Comparison of ENCODE assay signal across 11 cellular contexts in the genomic region with DNA sequence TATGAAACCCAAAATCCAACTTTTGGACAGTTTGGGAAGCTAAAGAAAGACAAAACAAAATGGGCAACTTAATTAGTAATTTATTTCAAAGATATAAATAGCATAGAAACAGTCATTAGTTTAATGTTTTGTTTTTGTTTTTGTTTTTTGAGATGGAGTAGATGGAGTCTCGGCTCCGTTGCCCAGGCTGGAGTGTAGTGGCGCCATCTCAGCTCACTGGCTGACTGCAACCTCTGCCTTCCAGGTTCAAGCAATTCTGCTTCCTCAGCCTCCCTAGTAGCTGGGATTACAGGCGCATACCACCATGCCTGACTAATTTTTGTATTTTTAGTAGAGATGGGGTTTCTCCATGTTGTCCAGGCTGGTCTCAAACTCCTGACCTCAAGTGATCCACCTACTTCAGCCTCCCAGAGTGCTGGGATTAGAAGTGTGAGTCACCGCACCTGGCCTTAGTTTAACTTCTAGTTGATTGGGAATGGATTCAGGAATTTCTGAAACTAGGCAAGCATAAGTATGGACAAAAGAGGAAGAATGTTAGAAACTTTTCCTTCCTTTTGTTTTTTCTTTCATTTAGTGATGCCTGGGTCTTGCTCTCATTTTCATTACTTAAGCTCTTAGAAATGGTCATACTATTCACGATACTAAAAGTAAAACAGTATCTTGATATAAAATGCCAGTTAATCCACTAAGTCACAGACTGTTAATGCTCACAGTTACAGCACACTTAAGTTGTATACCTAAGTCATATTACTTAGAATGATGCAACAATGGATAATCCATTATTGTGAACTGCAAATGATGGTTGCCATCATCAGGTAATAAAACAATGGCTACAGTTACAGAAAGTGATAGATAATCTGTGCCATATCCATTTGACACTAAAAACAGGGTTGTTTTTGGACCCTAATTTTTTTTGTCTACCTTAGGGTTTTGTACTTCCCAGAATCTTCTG. TPM values are rescaled to one million over a fixed set of nuclear protein-coding genes. Genes with fewer than 3 reads are reported as not detected.
DNase-seq lines count a peak whose midpoint lies in the region; ATAC-seq, FAIRE-seq and TF ChIP-seq lines count a peak whose summit lies in the region.
"Had no signal": no experiment of that assay in that cellular context is flagged by ENCODE, and none has a peak within 500 bp of the region (broad histone marks: within the 10 kb centered on the region; RNA-seq: fewer than 3 reads in every experiment).

No MANE protein-coding gene starts in this region.

- TF ChIP-seq CTCF in K562 (IDR thresholded peaks at IDR 0.05 in 2 of 3, conservative IDR thresholded peaks at IDR 0.05 in 1 of 3; ENCODE audit: insufficient read depth in 2 of 3, low read depth in 1 of 3, low read length in 3 of 3) (no peak), mesothelial cell of epicardium (IDR thresholded peaks at IDR 0.05; ENCODE audit: unreplicated experiment) (no peak)

- H3K9me3 ChIP-seq in CD4-positive, CD25-positive, alpha-beta regulatory T cell (ENCODE audit: control insufficient read depth in 2 of 2, low read length in 2 of 2) = no peaks in the 10 kb centered on the region
- no peaks in the 10 kb centered on the region for H3K9me3 ChIP-seq in HUES48 (ENCODE audit: control insufficient read depth, insufficient read depth, low read length)
- no peaks in the 10 kb centered on the region for H3K9me3 ChIP-seq in K562 (replicated peaks; ENCODE audit: control insufficient read depth, insufficient read depth, low read depth, low read length)
- H3K9me3 ChIP-seq: adrenal gland had no signal

- peaks cover 100% of the 10 kb centered on the region for H3K79me2 ChIP-seq in K562 (ENCODE audit: control insufficient read depth, insufficient read depth, low read length)

- no peak for TF ChIP-seq POLR2A in K562 (conservative IDR thresholded peaks at IDR 0.05)

- H3K4me1 ChIP-seq in CD4-positive, CD25-positive, alpha-beta regulatory T cell (ENCODE audit: control insufficient read depth, insufficient read depth, low read length, poor library complexity, severe bottlenecking) = peaks cover 66% of the 10 kb centered on the region
- H3K4me1 ChIP-seq in HUES48 (ENCODE audit: control insufficient read depth, insufficient read depth, low read length) (peaks cover 29% of the 10 kb centered on the region), K562 (replicated peaks in 1 of 2; ENCODE audit: control insufficient read depth in 2 of 2, insufficient read depth in 2 of 2, low read length in 2 of 2) (peaks cover 13 to 54% of the 10 kb centered on the region in 2 experiments)

- no peak overlapping the region for H2AFZ ChIP-seq in K562 (ENCODE audit: low read depth, low read length)

- CTCF ChIA-PET in K562 (lab: Yijun Ruan, JAX; ENCODE audit: low intra/inter-chr PET ratio) = no interaction called here

- peak overlapping the region in 2 of 3 donors; percentile 28 to 83 for H3K27ac Mint-ChIP-seq in CD4-positive, CD25-positive, alpha-beta regulatory T cell
- H3K27ac Mint-ChIP-seq in mesothelial cell of epicardium = peak overlapping the region; percentile 88

- H3K9me1 ChIP-seq in K562 (ENCODE audit: control insufficient read depth, insufficient read depth, low read length) = no peaks in the 10 kb centered on the region

- no peaks in the 10 kb centered on the region for H3K9me3 Mint-ChIP-seq in CD4-positive, CD25-positive, alpha-beta regulatory T cell
- H3K9me3 Mint-ChIP-seq in mesothelial cell of epicardium = peaks cover 5% of the 10 kb centered on the region

- DNase-seq in CD4-positive, CD25-positive, alpha-beta regulatory T cell = no peak
- DNase-seq in K562 (ENCODE audit: extremely low read depth in 1 of 4, low spot score in 3 of 4) = no peak
- no peak for DNase-seq in mesothelial cell of epicardium (ENCODE audit: low spot score in 2 of 2, unreplicated experiment in 2 of 2)
- no peak for DNase-seq in stimulated activated CD4-positive, alpha-beta T cell treated with anti-CD3 and anti-CD28 coated beads, Interleukin-4, amount 100 ng/mL, for 4 hours
- no peak for DNase-seq in NCI-H1105 (lab: John Stamatoyannopoulos, UW)
- DNase-seq in dedifferentiated amniotic fluid mesenchymal stem cell (ENCODE audit: extremely low spot score) = no peak
- DNase-seq: adrenal gland, NCI-H1930 had no signal

- BruUV-seq in K562 (replicated peaks; lab: Mats Ljungman, UMichigan) = no TSS peak

- no peak for TF ChIP-seq EP300 in K562 (IDR thresholded peaks at IDR 0.05; ENCODE audit: low read length)

- no peaks in the 10 kb centered on the region for H3K27me3 ChIP-seq in CD4-positive, CD25-positive, alpha-beta regulatory T cell (ENCODE audit: control insufficient read depth, insufficient read depth, low read length)
- H3K27me3 ChIP-seq in HUES48 (ENCODE audit: control insufficient read depth, insufficient read depth, low read length) (no peaks in the 10 kb centered on the region), K562 (ENCODE audit: control insufficient read depth in 2 of 2, insufficient read depth in 2 of 2, low read length in 2 of 2) (no peaks in the 10 kb centered on the region)
- H3K27me3 ChIP-seq: adrenal gland had no signal

- peak overlapping the region; percentile 4 for H3K4me3 ChIP-seq in CD4-positive, CD25-positive, alpha-beta regulatory T cell (ENCODE audit: low read depth, low read length)
- H3K4me3 ChIP-seq in HUES48 (ENCODE audit: low read depth, low read length) (no peak overlapping the region), K562 (no peak overlapping the region)
- H3K4me3 ChIP-seq: adrenal gland, lung had no signal

- no peaks in the 10 kb centered on the region for H3K36me3 ChIP-seq in CD4-positive, CD25-positive, alpha-beta regulatory T cell (ENCODE audit: control insufficient read depth, insufficient read depth, low read length)
- H3K36me3 ChIP-seq in HUES48 (ENCODE audit: control insufficient read depth, insufficient read depth, low read length) = no peaks in the 10 kb centered on the region
- H3K36me3 ChIP-seq in K562 (ENCODE audit: control insufficient read depth, insufficient read depth, low read length) = peaks cover 13% of the 10 kb centered on the region
- H3K36me3 ChIP-seq: adrenal gland had no signal

- H3K4me3 Mint-ChIP-seq in CD4-positive, CD25-positive, alpha-beta regulatory T cell = peak overlapping the region in 3 of 4 donors; percentile 4 to 76 (median 26)
- H3K4me3 Mint-ChIP-seq in mesothelial cell of epicardium = no peak overlapping the region

- H3K9ac ChIP-seq in HUES48 (ENCODE audit: low read depth, low read length) = no peak overlapping the region
- H3K9ac ChIP-seq in K562 (ENCODE audit: insufficient read depth in 1 of 2, low read depth in 2 of 2, low read length in 2 of 2) = no peak overlapping the region

- ATAC-seq in CD4-positive, CD25-positive, alpha-beta regulatory T cell (ENCODE audit: low read depth in 2 of 2) = no peak
- ATAC-seq in K562 (no peak), HG03460 (IDR thresholded peaks at IDR 0.05; ENCODE audit: unreplicated experiment) (no peak)

- in situ Hi-C loops in K562 (cut with MboI) = no loop called here

- H3K4me2 ChIP-seq in K562 (ENCODE audit: insufficient read depth, low read length) = no peak overlapping the region

- FAIRE-seq in K562 (lab: Jason Lieb, UNC) = no peak

- H3K27me3 Mint-ChIP-seq in CD4-positive, CD25-positive, alpha-beta regulatory T cell = no peaks in the 10 kb centered on the region
- no peaks in the 10 kb centered on the region for H3K27me3 Mint-ChIP-seq in mesothelial cell of epicardium (ENCODE audit: low read depth)

- no peak for TF ChIP-seq RAD21 in K562 (CRISPR knock-in tag; conservative IDR thresholded peaks at IDR 0.05 in 1 of 2, IDR thresholded peaks at IDR 0.05 in 1 of 2)

- peaks cover 12% of the 10 kb centered on the region; the same call in 1 of the 2 replicates for H4K20me1 ChIP-seq in K562 (replicated peaks; ENCODE audit: control insufficient read depth, insufficient read depth, low read length)

- no peak overlapping the region for H3K27ac ChIP-seq in CD4-positive, CD25-positive, alpha-beta regulatory T cell (ENCODE audit: insufficient read depth, low read length, poor library complexity, severe bottlenecking)
- H3K27ac ChIP-seq in HUES48 (ENCODE audit: low read depth, low read length) = peak overlapping the region; percentile 4
- no peak overlapping the region for H3K27ac ChIP-seq in K562 (ENCODE audit: extremely low read depth, low read depth, low read length)

- H3K36me3 Mint-ChIP-seq in CD4-positive, CD25-positive, alpha-beta regulatory T cell = peaks cover 8% of the 10 kb centered on the region
- H3K36me3 Mint-ChIP-seq in mesothelial cell of epicardium = peaks cover 10% of the 10 kb centered on the region

- peaks cover 49 to 99% (median 84%) of the 10 kb centered on the region in 4 donors for H3K4me1 Mint-ChIP-seq in CD4-positive, CD25-positive, alpha-beta regulatory T cell
- H3K4me1 Mint-ChIP-seq in mesothelial cell of epicardium = peaks cover 51% of the 10 kb centered on the region

- POLR2A ChIA-PET in K562 (lab: Yijun Ruan, JAX) = interaction anchor here (0.6 to 4.6 kb wide), 5 partner anchors 8 to 309 kb away, joined by 3 to 31 read pairs (median 5); partner anchors contain the start of gene SENP6

- WGBS in K562 (ENCODE audit: insufficient coverage, low coverage, missing lambda C conversion rate) = 70% methylated on average over 6 of the region's 6 CpGs

- intact Hi-C loops in K562 (cut with micrococcal nuclease) = loop anchor here (10.0 kb wide), 1 partner anchor 325 kb away; the partner anchor contains the start of gene TMEM30A

TF ChIP-seq in K562, 482 proteins besides CTCF, POLR2A, EP300 and RAD21 (continues in another document):
- peak; percentile 46 for TF ChIP-seq FOSL1 (tag; conservative IDR thresholded peaks at IDR 0.05)

RNA-seq across cellular contexts. Expression of gene SENP6, which starts 8.2 kb away (rescaled TPM):
- total RNA-seq in CD4-positive, CD25-positive, alpha-beta regulatory T cell = 99.4 TPM
- polyA plus RNA-seq in CD4-positive, CD25-positive, alpha-beta regulatory T cell = 10 to 100 TPM; 35.1 to 52.9 (median 39.9) TPM
- 48.5 and 222 TPM in 2 replicates for total RNA-seq in K562 (2011; cell fraction: chromatin; rRNA removed; ENCODE audit: low replicate concordance)
- 23.3 and 32.6 TPM in 2 replicates for total RNA-seq in K562 (2011; cell fraction: nucleolus; rRNA removed)
- total RNA-seq in K562 (2011; cell fraction: nucleoplasm; rRNA removed) = 72.3 and 122 TPM in 2 replicates
- total RNA-seq in K562 (2014; rRNA removed) (31.4 and 37.8 TPM in 2 replicates), K562 (2014; rRNA removed; fragmentation: Illumina TruSeq; extraction: Trizol) (79.4 and 89.9 TPM in 2 replicates), K562 (2015; rRNA removed; fragmentation: Illumina TruSeq; extraction: Trizol) (59.7 and 65.9 TPM in 2 replicates), K562 (2021) (52.9 and 60.2 TPM in 2 replicates), mesothelial cell of epicardium (150 to 159 TPM (median 157 TPM) in 3 replicates)
- polyA plus RNA-seq in K562 (2011; rRNA removed) (33.6 and 43.7 TPM in 2 replicates), K562 (2014; fragmentation: Illumina TruSeq; extraction: Trizol) (48.2 and 57.7 TPM in 2 replicates), K562 (2014; fragmentation: Nextera tagmentation; extraction: Ambion mirVana) (10 to 100 TPM; 11.1 to 12.6 TPM), K562 (2014; rRNA removed) (42.2 and 46.8 TPM in 2 replicates)
- polyA plus RNA-seq in K562 (2011; cell fraction: cytosol; rRNA removed) = 5.2 and 9.1 TPM in 2 replicates
- polyA plus RNA-seq in K562 (2011; cell fraction: nucleus; rRNA removed) = 21.5 and 23.7 TPM in 2 replicates
- polyA plus RNA-seq in K562 (2012) = 32.8 and 39.2 TPM in 2 replicates
- polyA minus RNA-seq in K562 (2011; rRNA and poly(A)+ RNA removed) = 55.8 and 68.9 TPM in 2 replicates
- polyA minus RNA-seq in K562 (2011; cell fraction: cytosol; rRNA and poly(A)+ RNA removed) = 15.6 and 21.2 TPM in 2 replicates
- polyA minus RNA-seq in K562 (2011; cell fraction: nucleus; rRNA and poly(A)+ RNA removed) = 43.8 and 69.5 TPM in 2 replicates
